Comparison of ENCODE assay signal across 8 cellular contexts in genomic region chrX:103215037-103215767, GRCh38. TPM values are rescaled to one million over a fixed set of nuclear protein-coding genes. Genes with fewer than 3 reads are reported as not detected.
A peak's percentile ranks its signal among the peaks of the same experiment; 100 is the strongest.
DNase-seq lines count a peak whose midpoint lies in the region; TF ChIP-seq lines count a peak whose summit lies in the region.

A gene with protein sequence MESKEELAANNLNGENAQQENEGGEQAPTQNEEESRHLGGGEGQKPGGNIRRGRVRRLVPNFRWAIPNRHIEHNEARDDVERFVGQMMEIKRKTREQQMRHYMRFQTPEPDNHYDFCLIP (plus strand): TSS chrX:103215108. CDS start chrX:103216154, 1,046 bp downstream.

- H3K4me1 ChIP-seq in MM.1S (ENCODE audit: low read length) (no peaks in the 10 kb centered on the region), iPS-18a (ENCODE audit: control insufficient read depth, low read depth, low read length) (peaks cover 18% of the 10 kb centered on the region), skeletal muscle satellite cell (ENCODE audit: control insufficient read depth, insufficient read depth, low read length) (peaks cover 2% of the 10 kb centered on the region)

- H3K9ac ChIP-seq in MM.1S (ENCODE audit: low read length) (peak within 1 kb of the TSS; percentile 66), iPS-18a (ENCODE audit: low read length) (peak within 1 kb of the TSS; percentile 92), skeletal muscle satellite cell (ENCODE audit: low read depth, low read length) (peak within 1 kb of the TSS; percentile 86)

- H2AFZ ChIP-seq in MM.1S (ENCODE audit: low read length), result peak within 1 kb of the TSS; percentile 82

- H3F3A ChIP-seq in MM.1S (ENCODE audit: insufficient read depth, low read length), result no peaks in the 10 kb centered on the region

- peak within 1 kb of the TSS; percentile 69 for H3K4me2 ChIP-seq in MM.1S (ENCODE audit: low read depth, low read length)
- peak within 1 kb of the TSS; percentile 82 for H3K4me2 ChIP-seq in skeletal muscle satellite cell (ENCODE audit: low read length)

- H3K36me3 ChIP-seq in MM.1S (replicated peaks; ENCODE audit: insufficient read depth, low read length) (no peaks in the 10 kb centered on the region), brain microvascular endothelial cell (replicated peaks) (no peaks in the 10 kb centered on the region), iPS-18a (ENCODE audit: control insufficient read depth, low read depth, low read length) (peaks cover 10% of the 10 kb centered on the region), skeletal muscle satellite cell (ENCODE audit: insufficient read depth, low read length) (no peaks in the 10 kb centered on the region)

- H3K27ac ChIP-seq in MM.1S (ENCODE audit: low read length), result no peak within 1 kb of the TSS
- H3K27ac ChIP-seq in VCaP, result peak within 1 kb of the TSS; percentile 30; the same call in 1 of the 2 replicates
- peak within 1 kb of the TSS; percentile 54 for H3K27ac ChIP-seq in brain microvascular endothelial cell
- peak within 1 kb of the TSS; percentile 89 for H3K27ac ChIP-seq in iPS-18a (ENCODE audit: low read length)

- in situ Hi-C loops in brain microvascular endothelial cell (cut with HindIII; ENCODE audit: low pct_ligation_motif_present, low sequenced_read_pairs), result no loop called here

- DNase-seq in GM03348 (ENCODE audit: low spot score) (peak; percentile 80), GOT3 (lab: John Stamatoyannopoulos, UW) (peak; percentile 3), MM.1S (peak; percentile 71), brain microvascular endothelial cell (peak; percentile 59), LoVo (ENCODE audit: low spot score) (no peak)

- no peak for TF ChIP-seq CTCF in MM.1S (IDR thresholded peaks at IDR 0.05; ENCODE audit: low read length)
- no peak for TF ChIP-seq CTCF in VCaP (conservative IDR thresholded peaks at IDR 0.05)
- TF ChIP-seq CTCF in brain microvascular endothelial cell (IDR thresholded peaks at IDR 0.05; ENCODE audit: low read depth, low read length, missing control alignments), result no peak

- no peaks in the 10 kb centered on the region for H3K79me2 ChIP-seq in MM.1S (ENCODE audit: low read length)

- H3K27me3 ChIP-seq in MM.1S (replicated peaks; ENCODE audit: insufficient read depth, low read length), result no peaks in the 10 kb centered on the region
- H3K27me3 ChIP-seq in brain microvascular endothelial cell (replicated peaks), result no peaks in the 10 kb centered on the region
- no peaks in the 10 kb centered on the region for H3K27me3 ChIP-seq in iPS-18a (ENCODE audit: control insufficient read depth, insufficient read depth, low read length)
- peaks cover 6% of the 10 kb centered on the region for H3K27me3 ChIP-seq in skeletal muscle satellite cell (ENCODE audit: control insufficient read depth, insufficient read depth, low read length)

- H3K9me2 ChIP-seq in MM.1S (replicated peaks; ENCODE audit: insufficient read depth, low read length), result no peaks in the 10 kb centered on the region

- no peaks in the 10 kb centered on the region for H4K20me1 ChIP-seq in MM.1S (ENCODE audit: insufficient read depth, low read length)

- peak within 1 kb of the TSS; percentile 63 for H3K4me3 ChIP-seq in MM.1S (ENCODE audit: low read length)
- peak within 1 kb of the TSS; percentile 68 for H3K4me3 ChIP-seq in brain microvascular endothelial cell (ENCODE audit: low read depth, low read length)
- peak within 1 kb of the TSS; percentile 85 for H3K4me3 ChIP-seq in iPS-18a (ENCODE audit: low read length)
- H3K4me3 ChIP-seq in skeletal muscle satellite cell (ENCODE audit: low read length), result peak within 1 kb of the TSS; percentile 81

- H3K9me3 ChIP-seq in MM.1S (replicated peaks; ENCODE audit: insufficient read depth, low read length) (no peaks in the 10 kb centered on the region), iPS-18a (ENCODE audit: control insufficient read depth, low read depth, low read length) (no peaks in the 10 kb centered on the region), skeletal muscle satellite cell (replicated peaks; ENCODE audit: low read length) (no peaks in the 10 kb centered on the region)

RNA-seq across cellular contexts. Expression of the gene that starts here (rescaled TPM):
- total RNA-seq in skeletal muscle satellite cell (2012; rRNA removed), result 7.0 and 11.4 TPM in 2 replicates
